In genomic region chr11:105392546-105392945, GRCh38 we compare ENCODE assay signal across 1 cellular context.
TF ChIP-seq lines count a peak whose summit lies in the region.

No MANE protein-coding gene starts in this region.

TF ChIP-seq in H1, 55 proteins besides CTCF, POLR2A, EP300 and RAD21:
- no peak for TF ChIP-seq RBBP5 (IDR thresholded peaks at IDR 0.05; ENCODE audit: borderline replicate concordance, low read depth, low read length)
- TF ChIP-seq GTF2F1 (IDR thresholded peaks at IDR 0.05; ENCODE audit: borderline replicate concordance, low read depth, low read length), result no peak
- TF ChIP-seq BCL11A (IDR thresholded peaks at IDR 0.05; ENCODE audit: low read depth in 2 of 2, low read length in 2 of 2), result no peak
- TF ChIP-seq PHF8 (conservative IDR thresholded peaks at IDR 0.05; ENCODE audit: low read depth, low read length), result no peak
- no peak for TF ChIP-seq SUZ12 (IDR thresholded peaks at IDR 0.05; ENCODE audit: low read length)
- no peak for TF ChIP-seq KDM5A (IDR thresholded peaks at IDR 0.05; ENCODE audit: low read length)
- no peak for TF ChIP-seq CHD1 (IDR thresholded peaks at IDR 0.05; ENCODE audit: low read depth, low read length)
- TF ChIP-seq POLR2AphosphoS5 (IDR thresholded peaks at IDR 0.05; ENCODE audit: low read depth, low read length), result no peak
- no peak for TF ChIP-seq E2F6 (IDR thresholded peaks at IDR 0.05)
- TF ChIP-seq CBX5 (IDR thresholded peaks at IDR 0.05; ENCODE audit: low read depth, low read length), result no peak
- no peak for TF ChIP-seq TEAD4 (IDR thresholded peaks at IDR 0.05; ENCODE audit: low read depth, low read length)
- TF ChIP-seq CREB1 (IDR thresholded peaks at IDR 0.05), result no peak
- TF ChIP-seq CHD7 (IDR thresholded peaks at IDR 0.05; ENCODE audit: insufficient replicate concordance, low read length), result no peak
- no peak for TF ChIP-seq EGR1 (IDR thresholded peaks at IDR 0.05; ENCODE audit: borderline replicate concordance, low read depth, low read length)
